24 cellular contexts compared by ENCODE assay signal in genomic region chr13:61777281-61777680, GRCh38.
A peak's percentile ranks its signal among the peaks of the same experiment; 100 is the strongest.
DNase-seq lines count a peak whose midpoint lies in the region; ATAC-seq and TF ChIP-seq lines count a peak whose summit lies in the region.
"Had no signal": no experiment of that assay in that cellular context is flagged by ENCODE, and none has a peak within 500 bp of the region (broad histone marks: within the 10 kb centered on the region; RNA-seq: fewer than 3 reads in every experiment).

No MANE protein-coding gene starts in this region.

- no peaks in the 10 kb centered on the region for H3K36me3 Mint-ChIP-seq in activated T-cell treated with anti-CD3 and anti-CD28 coated beads, Interleukin-2, amount 50 U/mL, for 72 hours (ENCODE audit: insufficient read depth in 2 of 2)
- H3K36me3 Mint-ChIP-seq: naive B cell had no signal

- H3K4me3 ChIP-seq in choroid plexus epithelial cell (ENCODE audit: low read depth, low read length), result no peak overlapping the region
- H3K4me3 ChIP-seq in skeletal muscle cell (ENCODE audit: low read depth, low read length), result no peak overlapping the region
- H3K4me3 ChIP-seq: A549, coronary artery, vagina had no signal

- no peaks in the 10 kb centered on the region for H3K27me3 Mint-ChIP-seq in activated T-cell treated with anti-CD3 and anti-CD28 coated beads, Interleukin-2, amount 50 U/mL, for 72 hours (ENCODE audit: low read depth)
- H3K27me3 Mint-ChIP-seq: activated CD8-positive, alpha-beta T cell treated with anti-CD3 and anti-CD28 coated beads for 36 hours; effector memory CD8-positive, alpha-beta T cell; naive B cell had no signal

- H3K9me3 Mint-ChIP-seq in activated T-cell treated with anti-CD3 and anti-CD28 coated beads, Interleukin-2, amount 50 U/mL, for 72 hours, result peaks cover 1 to 4% of the 10 kb centered on the region in 2 donors

- TF ChIP-seq CTCF in choroid plexus epithelial cell (conservative IDR thresholded peaks at IDR 0.05; ENCODE audit: low read depth, low read length), result no peak

- H3K27ac Mint-ChIP-seq in activated T-cell treated with anti-CD3 and anti-CD28 coated beads, Interleukin-2, amount 50 U/mL, for 72 hours, result no peak overlapping the region
- H3K27ac Mint-ChIP-seq: activated CD8-positive, alpha-beta T cell treated with anti-CD3 and anti-CD28 coated beads for 36 hours; effector memory CD8-positive, alpha-beta T cell; naive B cell had no signal

- intact Hi-C loops in Right ventricle myocardium inferior (cut with DNase I) (no loop called here), cardiac septum (cut with DNase I) (no loop called here)

- no peak overlapping the region for H3K4me3 Mint-ChIP-seq in activated T-cell treated with anti-CD3 and anti-CD28 coated beads, Interleukin-2, amount 50 U/mL, for 72 hours
- H3K4me3 Mint-ChIP-seq: activated CD8-positive, alpha-beta T cell treated with anti-CD3 and anti-CD28 coated beads for 36 hours; effector memory CD8-positive, alpha-beta T cell; naive B cell had no signal

- H3K4me1 Mint-ChIP-seq in activated T-cell treated with anti-CD3 and anti-CD28 coated beads, Interleukin-2, amount 50 U/mL, for 72 hours (ENCODE audit: low read depth), result no peaks in the 10 kb centered on the region
- H3K4me1 Mint-ChIP-seq: naive B cell had no signal

- peak; percentile 80 for ATAC-seq in Right ventricle myocardium inferior
- ATAC-seq in activated T-cell treated with anti-CD3 and anti-CD28 coated beads, Interleukin-2, amount 50 U/mL, for 72 hours (replicated peaks in 1 of 2), result no peak
- ATAC-seq: A549; activated CD8-positive, alpha-beta T cell treated with anti-CD3 and anti-CD28 coated beads for 36 hours; effector memory CD8-positive, alpha-beta T cell; esophagus mucosa had no signal

- DNase-seq in Right ventricle myocardium inferior (ENCODE audit: missing footprints) (peak; percentile 55), cardiac septum (ENCODE audit: low spot score) (no peak), choroid plexus epithelial cell (ENCODE audit: low read depth) (peak; percentile 23), iPS-NIHi11 (ENCODE audit: low spot score) (peak; percentile 5), skeletal muscle cell (ENCODE audit: low read depth) (peak; percentile 70), DMS153 treated with DMSO at 0.1 percent for 48 hours (lab: John Stamatoyannopoulos, UW; ENCODE audit: unreplicated experiment) (no peak)
- no peak for DNase-seq in activated T-cell treated with anti-CD3 and anti-CD28 coated beads, Interleukin-2, amount 50 U/mL, for 72 hours
- DNase-seq in stimulated activated CD4-positive, alpha-beta T cell treated with anti-CD3 and anti-CD28 coated beads, Interleukin-4, amount 100 ng/mL, for 1 hour, result no peak
- DNase-seq: activated CD4-positive, alpha-beta T cell treated with anti-CD3 and anti-CD28 coated beads for 1 hour; activated CD8-positive, alpha-beta T cell treated with anti-CD3 and anti-CD28 coated beads for 36 hours; DMS79; effector memory CD8-positive, alpha-beta T cell; GOT3; KG1; MM.1S; naive B cell; NCI-H2171 treated with DMSO at 0.1 percent for 48 hours; NCI-H524 treated with DMSO at 0.1 percent for 48 hours; stimulated activated CD4-positive, alpha-beta T cell treated with anti-CD3 and anti-CD28 coated beads, Interleukin-4, amount 100 ng/mL, for 4 hours; stimulated activated naive CD4-positive, alpha-beta T cell had no signal

Comparison
In these comparisons a context has a peak if more than half of its experiments do, and no peak if none do; other contexts are left out.
1. DNase-seq: peak in Right ventricle myocardium inferior (single experiment), choroid plexus epithelial cell (single experiment), iPS-NIHi11 (single experiment) and skeletal muscle cell (single experiment); none in cardiac septum (single experiment), DMS153 treated with DMSO at 0.1 percent for 48 hours (single experiment), activated T-cell treated with anti-CD3 and anti-CD28 coated beads, Interleukin-2, amount 50 U/mL, for 72 hours (0 of 2) and stimulated activated CD4-positive, alpha-beta T cell treated with anti-CD3 and anti-CD28 coated beads, Interleukin-4, amount 100 ng/mL, for 1 hour (single experiment).